Comparison of ENCODE assay signal across 9 cellular contexts in genomic region chr12:104672501-104673265, GRCh38.
DNase-seq lines count a peak whose midpoint lies in the region; ATAC-seq and TF ChIP-seq lines count a peak whose summit lies in the region.
"Had no signal": no experiment of that assay in that cellular context is flagged by ENCODE, and none has a peak within 500 bp of the region (broad histone marks: within the 10 kb centered on the region; RNA-seq: fewer than 3 reads in every experiment).

No MANE protein-coding gene starts in this region.

- no peaks in the 10 kb centered on the region for H3K27me3 ChIP-seq in cardiac muscle cell
- H3K27me3 ChIP-seq in H7 (ENCODE audit: control insufficient read depth, insufficient read depth, low read length) = no peaks in the 10 kb centered on the region

- TF ChIP-seq CTCF in cardiac muscle cell (IDR thresholded peaks at IDR 0.05; ENCODE audit: low read depth, low read length) = no peak

- peaks cover 87% of the 10 kb centered on the region for H3K4me1 Mint-ChIP-seq in activated T-helper 1 cell treated with anti-CD3 and anti-CD28 coated beads, Interleukin-12 subunit alpha, Interleukin-12 subunit beta, Interleukin-2, Interleukin-4 antibody, amounts not matched to agents 30 ng/mL and 10 ng/mL and 1 ng/mL, durations not matched to agents 14 hours and 24 hours and 36 hours (ENCODE audit: low read depth)

- intact Hi-C loops in activated T-helper 1 cell treated with anti-CD3 and anti-CD28 coated beads, Interleukin-12 subunit alpha, Interleukin-12 subunit beta, Interleukin-2, Interleukin-4 antibody, amounts not matched to agents 30 ng/mL and 10 ng/mL and 1 ng/mL, durations not matched to agents 14 hours and 24 hours and 36 hours (cut with micrococcal nuclease) = loop anchor here (5.0 kb wide), 2 partner anchors 175 to 450 kb away; no protein-coding TSS in a partner anchor

- H3K27ac Mint-ChIP-seq in activated T-helper 1 cell treated with anti-CD3 and anti-CD28 coated beads, Interleukin-12 subunit alpha, Interleukin-12 subunit beta, Interleukin-2, Interleukin-4 antibody, amounts not matched to agents 30 ng/mL and 10 ng/mL and 1 ng/mL, durations not matched to agents 14 hours and 24 hours and 36 hours = peak overlapping the region; percentile 91

- DNase-seq in H4 (ENCODE audit: low spot score) = peak; percentile 47
- no peak for DNase-seq in activated T-helper 1 cell treated with anti-CD3 and anti-CD28 coated beads, Interleukin-12 subunit alpha, Interleukin-12 subunit beta, Interleukin-2, Interleukin-4 antibody, amounts not matched to agents 30 ng/mL and 10 ng/mL and 1 ng/mL, durations not matched to agents 14 hours and 24 hours and 36 hours (ENCODE audit: low spot score)
- DNase-seq in cardiac muscle cell (ENCODE audit: low read depth in 1 of 2, low spot score in 1 of 2) = peak in 1 of 2 donors; percentile 62
- DNase-seq in stimulated activated naive CD8-positive, alpha-beta T cell treated with anti-CD3 and anti-CD28 coated beads, Interleukin-15, Interleukin-2, amounts not matched to agents 100 U/mL and 50 U/mL, for 24 hours = peak; percentile 27
- DNase-seq in T-helper 2 cell = no peak
- DNase-seq in SIG-M5 (lab: John Stamatoyannopoulos, UW) = no peak
- DNase-seq in GF-D8 (lab: John Stamatoyannopoulos, UW) = no peak
- no peak for DNase-seq in H7
- DNase-seq: NCI-H1417 treated with DMSO at 0.1 percent for 48 hours had no signal

- no peaks in the 10 kb centered on the region for H3K36me3 ChIP-seq in cardiac muscle cell
- no peaks in the 10 kb centered on the region for H3K36me3 ChIP-seq in H7 (replicated peaks; ENCODE audit: control insufficient read depth, insufficient read depth, low read length)

- ATAC-seq in stimulated activated naive CD8-positive, alpha-beta T cell treated with anti-CD3 and anti-CD28 coated beads, Interleukin-15, Interleukin-2, amounts not matched to agents 100 U/mL and 50 U/mL, for 24 hours = no peak

- H3K4me1 ChIP-seq in cardiac muscle cell (ENCODE audit: low read depth) = peaks cover 64% of the 10 kb centered on the region

- H3K4me3 ChIP-seq in cardiac muscle cell = no peak overlapping the region
- H3K4me3 ChIP-seq in H7 (ENCODE audit: insufficient read depth, low read depth, low read length) = no peak overlapping the region

- no peaks in the 10 kb centered on the region for H3K27me3 Mint-ChIP-seq in activated T-helper 1 cell treated with anti-CD3 and anti-CD28 coated beads, Interleukin-12 subunit alpha, Interleukin-12 subunit beta, Interleukin-2, Interleukin-4 antibody, amounts not matched to agents 30 ng/mL and 10 ng/mL and 1 ng/mL, durations not matched to agents 14 hours and 24 hours and 36 hours (ENCODE audit: insufficient read depth)

- no peaks in the 10 kb centered on the region for H3K9me3 ChIP-seq in cardiac muscle cell (ENCODE audit: low read depth)

- peaks cover 16% of the 10 kb centered on the region for H3K36me3 Mint-ChIP-seq in activated T-helper 1 cell treated with anti-CD3 and anti-CD28 coated beads, Interleukin-12 subunit alpha, Interleukin-12 subunit beta, Interleukin-2, Interleukin-4 antibody, amounts not matched to agents 30 ng/mL and 10 ng/mL and 1 ng/mL, durations not matched to agents 14 hours and 24 hours and 36 hours (ENCODE audit: low read depth)

- peak overlapping the region; percentile 76 for H3K27ac ChIP-seq in cardiac muscle cell

- no peaks in the 10 kb centered on the region for H3K9me3 Mint-ChIP-seq in activated T-helper 1 cell treated with anti-CD3 and anti-CD28 coated beads, Interleukin-12 subunit alpha, Interleukin-12 subunit beta, Interleukin-2, Interleukin-4 antibody, amounts not matched to agents 30 ng/mL and 10 ng/mL and 1 ng/mL, durations not matched to agents 14 hours and 24 hours and 36 hours

- H3K4me3 Mint-ChIP-seq in activated T-helper 1 cell treated with anti-CD3 and anti-CD28 coated beads, Interleukin-12 subunit alpha, Interleukin-12 subunit beta, Interleukin-2, Interleukin-4 antibody, amounts not matched to agents 30 ng/mL and 10 ng/mL and 1 ng/mL, durations not matched to agents 14 hours and 24 hours and 36 hours = peak overlapping the region; percentile 41

Comparison
In these comparisons a context has a peak if more than half of its experiments do, and no peak if none do; other contexts are left out.
1. DNase-seq: peak in H4 (single experiment) and stimulated activated naive CD8-positive, alpha-beta T cell treated with anti-CD3 and anti-CD28 coated beads, Interleukin-15, Interleukin-2, amounts not matched to agents 100 U/mL and 50 U/mL, for 24 hours (single experiment); none in activated T-helper 1 cell treated with anti-CD3 and anti-CD28 coated beads, Interleukin-12 subunit alpha, Interleukin-12 subunit beta, Interleukin-2, Interleukin-4 antibody, amounts not matched to agents 30 ng/mL and 10 ng/mL and 1 ng/mL, durations not matched to agents 14 hours and 24 hours and 36 hours (single experiment), T-helper 2 cell (0 of 5), SIG-M5 (single experiment), GF-D8 (single experiment) and H7 (single experiment).